ENCODE assay signal across 8 cellular contexts in the genomic region with DNA sequence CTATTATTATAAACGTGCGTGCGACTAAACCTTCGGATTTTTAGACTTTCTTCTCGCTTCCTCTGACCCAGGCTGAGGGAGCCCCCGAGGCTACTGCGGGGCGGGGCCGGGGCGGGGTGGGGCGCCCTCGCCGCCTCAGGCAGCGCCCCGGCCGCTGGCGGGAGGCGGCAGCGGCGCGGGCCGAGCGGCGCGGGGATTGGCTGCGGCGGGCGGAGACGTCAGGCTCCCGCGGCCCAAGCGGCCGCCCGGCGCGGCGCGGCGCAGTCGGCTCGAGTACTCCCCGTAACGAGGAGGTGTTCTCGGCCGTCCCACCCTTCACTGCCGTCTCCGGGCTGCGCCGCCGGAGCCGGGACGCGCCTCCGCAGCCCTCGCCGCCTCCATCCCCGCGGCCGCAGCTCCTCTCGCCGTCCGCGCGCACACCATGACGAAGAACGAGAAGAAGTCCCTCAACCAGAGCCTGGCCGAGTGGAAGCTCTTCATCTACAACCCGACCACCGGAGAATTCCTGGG. TPM values are rescaled to one million over a fixed set of nuclear protein-coding genes. Genes with fewer than 3 reads are reported as not detected.
A peak's percentile ranks its signal among the peaks of the same experiment; 100 is the strongest.
DNase-seq lines count a peak whose midpoint lies in the region; ATAC-seq and TF ChIP-seq lines count a peak whose summit lies in the region.

A gene (plus strand): TSS at position 263 of the 510 bp plus-strand sequence. CDS start 159 bp downstream, at position 422.

- peak within 1 kb of the TSS; percentile 87 for H3K4me3 Mint-ChIP-seq in activated T-helper 17 cell treated with anti-CD3 and anti-CD28 coated beads, Interleukin-2, amount 50 U/mL, for 72 hours
- peak within 1 kb of the TSS; percentile 92 to 97 (median 95) for H3K4me3 Mint-ChIP-seq in nephron

- H3K4me3 ChIP-seq in fibroblast of pulmonary artery (replicated peaks; ENCODE audit: low read depth, low read length): peak within 1 kb of the TSS; percentile 96

- no peak for TF ChIP-seq CTCF in fibroblast of pulmonary artery (IDR thresholded peaks at IDR 0.05; ENCODE audit: low read length, missing control alignments)
- no peak for TF ChIP-seq CTCF in nephron (IDR thresholded peaks at IDR 0.05; ENCODE audit: unreplicated experiment in 3 of 3)

- no peak for TF ChIP-seq EP300 in Ishikawa (IDR thresholded peaks at IDR 0.05; ENCODE audit: borderline replicate concordance)

- H3K9me3 Mint-ChIP-seq in activated T-helper 17 cell treated with anti-CD3 and anti-CD28 coated beads, Interleukin-2, amount 50 U/mL, for 72 hours: no peaks in the 10 kb centered on the region
- no peaks in the 10 kb centered on the region for H3K9me3 Mint-ChIP-seq in nephron

- peak; percentile 71 for ATAC-seq in GM21619 (IDR thresholded peaks at IDR 0.05; ENCODE audit: unreplicated experiment)
- peak; percentile 82 for ATAC-seq in activated T-helper 17 cell treated with anti-CD3 and anti-CD28 coated beads, Interleukin-2, amount 50 U/mL, for 72 hours (replicated peaks)
- peak; percentile 83 for ATAC-seq in stimulated activated naive CD8-positive, alpha-beta T cell treated with anti-CD3 and anti-CD28 coated beads, Interleukin-15, Interleukin-2, amounts not matched to agents 100 U/mL and 50 U/mL, for 24 hours

- TF ChIP-seq RAD21 in Ishikawa (IDR thresholded peaks at IDR 0.05; ENCODE audit: low read depth): no peak

- peak within 1 kb of the TSS; percentile 92 for H3K27ac Mint-ChIP-seq in activated T-helper 17 cell treated with anti-CD3 and anti-CD28 coated beads, Interleukin-2, amount 50 U/mL, for 72 hours
- peak within 1 kb of the TSS; percentile 79 to 93 (median 90) for H3K27ac Mint-ChIP-seq in nephron

- peak; percentile 72 for DNase-seq in DMS79 treated with DMSO at 0.1 percent for 48 hours (lab: John Stamatoyannopoulos, UW)
- DNase-seq in RPMI8226: peak; percentile 91
- peak; percentile 80 for DNase-seq in fibroblast of pulmonary artery (ENCODE audit: low read depth)
- peak; percentile 87 for DNase-seq in stimulated activated naive CD8-positive, alpha-beta T cell treated with anti-CD3 and anti-CD28 coated beads, Interleukin-15, Interleukin-2, amounts not matched to agents 100 U/mL and 50 U/mL, for 24 hours

- H3K27me3 Mint-ChIP-seq in activated T-helper 17 cell treated with anti-CD3 and anti-CD28 coated beads, Interleukin-2, amount 50 U/mL, for 72 hours: no peaks in the 10 kb centered on the region
- no peaks in the 10 kb centered on the region for H3K27me3 Mint-ChIP-seq in nephron (ENCODE audit: low read depth)

- peaks cover 43% of the 10 kb centered on the region for H3K36me3 Mint-ChIP-seq in activated T-helper 17 cell treated with anti-CD3 and anti-CD28 coated beads, Interleukin-2, amount 50 U/mL, for 72 hours (ENCODE audit: low read depth)
- H3K36me3 Mint-ChIP-seq in nephron (ENCODE audit: low read depth): no peaks in the 10 kb centered on the region

- H3K4me1 Mint-ChIP-seq in activated T-helper 17 cell treated with anti-CD3 and anti-CD28 coated beads, Interleukin-2, amount 50 U/mL, for 72 hours: peaks cover 17% of the 10 kb centered on the region
- H3K4me1 Mint-ChIP-seq in nephron: peaks cover 34% of the 10 kb centered on the region

TF ChIP-seq in Ishikawa, 13 proteins besides CTCF, POLR2A, EP300 and RAD21:
- TF ChIP-seq FOXM1 (IDR thresholded peaks at IDR 0.05; ENCODE audit: borderline replicate concordance, low read depth) (no peak), TCF12 (IDR thresholded peaks at IDR 0.05; ENCODE audit: low read depth) (no peak; the same call in 1 of the 2 replicates), ZBTB7A (IDR thresholded peaks at IDR 0.05; ENCODE audit: low read depth) (0 out of 2 replicates have a peak, but pooled peaks have one; percentile 38), TAF1 (IDR thresholded peaks at IDR 0.05; ENCODE audit: low read depth) (peak; percentile 86; the same call in 1 of the 2 replicates), TEAD4 (IDR thresholded peaks at IDR 0.05) (peak; percentile 22; the same call in 1 of the 2 replicates), CEBPB (IDR thresholded peaks at IDR 0.05) (no peak), CREB1 (IDR thresholded peaks at IDR 0.05; ENCODE audit: low read depth) (no peak), YY1 (IDR thresholded peaks at IDR 0.05; ENCODE audit: low read depth) (no peak), EGR1 (IDR thresholded peaks at IDR 0.05) (0 out of 2 replicates have a peak, but pooled peaks have one; percentile 19), NFIC (IDR thresholded peaks at IDR 0.05) (no peak)
- TF ChIP-seq, protein P1, sequence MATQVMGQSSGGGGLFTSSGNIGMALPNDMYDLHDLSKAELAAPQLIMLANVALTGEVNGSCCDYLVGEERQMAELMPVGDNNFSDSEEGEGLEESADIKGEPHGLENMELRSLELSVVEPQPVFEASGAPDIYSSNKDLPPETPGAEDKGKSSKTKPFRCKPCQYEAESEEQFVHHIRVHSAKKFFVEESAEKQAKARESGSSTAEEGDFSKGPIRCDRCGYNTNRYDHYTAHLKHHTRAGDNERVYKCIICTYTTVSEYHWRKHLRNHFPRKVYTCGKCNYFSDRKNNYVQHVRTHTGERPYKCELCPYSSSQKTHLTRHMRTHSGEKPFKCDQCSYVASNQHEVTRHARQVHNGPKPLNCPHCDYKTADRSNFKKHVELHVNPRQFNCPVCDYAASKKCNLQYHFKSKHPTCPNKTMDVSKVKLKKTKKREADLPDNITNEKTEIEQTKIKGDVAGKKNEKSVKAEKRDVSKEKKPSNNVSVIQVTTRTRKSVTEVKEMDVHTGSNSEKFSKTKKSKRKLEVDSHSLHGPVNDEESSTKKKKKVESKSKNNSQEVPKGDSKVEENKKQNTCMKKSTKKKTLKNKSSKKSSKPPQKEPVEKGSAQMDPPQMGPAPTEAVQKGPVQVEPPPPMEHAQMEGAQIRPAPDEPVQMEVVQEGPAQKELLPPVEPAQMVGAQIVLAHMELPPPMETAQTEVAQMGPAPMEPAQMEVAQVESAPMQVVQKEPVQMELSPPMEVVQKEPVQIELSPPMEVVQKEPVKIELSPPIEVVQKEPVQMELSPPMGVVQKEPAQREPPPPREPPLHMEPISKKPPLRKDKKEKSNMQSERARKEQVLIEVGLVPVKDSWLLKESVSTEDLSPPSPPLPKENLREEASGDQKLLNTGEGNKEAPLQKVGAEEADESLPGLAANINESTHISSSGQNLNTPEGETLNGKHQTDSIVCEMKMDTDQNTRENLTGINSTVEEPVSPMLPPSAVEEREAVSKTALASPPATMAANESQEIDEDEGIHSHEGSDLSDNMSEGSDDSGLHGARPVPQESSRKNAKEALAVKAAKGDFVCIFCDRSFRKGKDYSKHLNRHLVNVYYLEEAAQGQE (IDR thresholded peaks at IDR 0.05; ENCODE audit: low read depth): no peak
- TF ChIP-seq, protein P2, sequence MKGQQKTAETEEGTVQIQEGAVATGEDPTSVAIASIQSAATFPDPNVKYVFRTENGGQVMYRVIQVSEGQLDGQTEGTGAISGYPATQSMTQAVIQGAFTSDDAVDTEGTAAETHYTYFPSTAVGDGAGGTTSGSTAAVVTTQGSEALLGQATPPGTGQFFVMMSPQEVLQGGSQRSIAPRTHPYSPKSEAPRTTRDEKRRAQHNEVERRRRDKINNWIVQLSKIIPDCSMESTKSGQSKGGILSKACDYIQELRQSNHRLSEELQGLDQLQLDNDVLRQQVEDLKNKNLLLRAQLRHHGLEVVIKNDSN (IDR thresholded peaks at IDR 0.05): no peak
- TF ChIP-seq, protein P3, sequence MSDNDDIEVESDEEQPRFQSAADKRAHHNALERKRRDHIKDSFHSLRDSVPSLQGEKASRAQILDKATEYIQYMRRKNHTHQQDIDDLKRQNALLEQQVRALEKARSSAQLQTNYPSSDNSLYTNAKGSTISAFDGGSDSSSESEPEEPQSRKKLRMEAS (IDR thresholded peaks at IDR 0.05): peak; percentile 42; the same call in 1 of the 2 replicates

RNA-seq across cellular contexts. Expression of the gene that starts here (rescaled TPM):
- total RNA-seq in activated T-helper 17 cell treated with anti-CD3 and anti-CD28 coated beads, Interleukin-2, amount 50 U/mL, for 72 hours: 100 to 1,000 TPM in 1 of 2 donors, 10 to 100 TPM in 1; 93.6 to 194 TPM

Comparison
In these comparisons a context has a peak if more than half of its experiments do, and no peak if none do; other contexts are left out.
1. Peak in every context shown above with its lines: DNase-seq, ATAC-seq and H3K4me3 ChIP-seq.